In the genomic region with DNA sequence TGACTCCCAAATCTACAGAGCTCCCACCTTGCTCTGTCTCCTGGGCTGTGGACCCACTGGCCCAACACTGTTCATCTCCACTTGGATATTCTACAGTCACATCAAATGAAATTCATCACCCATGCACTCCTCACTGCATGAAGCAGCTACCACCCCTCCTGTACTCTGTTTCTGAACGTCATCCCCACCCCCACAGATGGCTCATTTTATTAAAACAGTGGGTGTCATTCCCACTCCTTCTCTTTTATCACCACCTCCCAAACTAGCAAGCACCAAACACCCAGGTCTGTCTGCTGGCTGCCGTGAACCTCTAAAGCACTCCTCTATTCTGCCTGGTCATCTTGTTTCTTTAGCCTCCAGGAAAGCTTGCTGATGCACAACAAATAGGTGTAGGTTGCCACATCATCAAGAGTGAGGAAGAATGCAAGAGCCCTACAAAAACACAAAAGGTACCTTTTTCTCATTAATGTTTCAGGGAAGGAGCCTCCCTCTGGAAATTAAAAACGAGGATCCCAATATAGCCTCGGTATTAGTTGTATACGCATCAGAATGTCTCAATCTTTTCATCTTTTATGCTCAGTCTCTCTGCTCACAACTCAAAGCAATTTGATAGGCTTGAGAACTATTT, we compare ENCODE assay signal across 19 cellular contexts.
"Had no signal": no experiment of that assay in that cellular context is flagged by ENCODE, and none has a peak within 500 bp of the region (broad histone marks: within the 10 kb centered on the region; RNA-seq: fewer than 3 reads in every experiment).

No MANE protein-coding gene starts in this region.

- H3K4me3 Mint-ChIP-seq: activated CD8-positive, alpha-beta T cell treated with anti-CD3 and anti-CD28 coated beads, Interleukin-2, amount 10 ng/mL, durations not matched to agents 7 days and 5 days; activated T-cell treated with anti-CD3 and anti-CD28 coated beads, Interleukin-2, amount 50 U/mL, for 24 hours; effector memory CD8-positive, alpha-beta T cell had no signal

- H3K4me1 ChIP-seq: breast epithelium, uterus had no signal

- H3K9me3 ChIP-seq: adrenal gland, breast epithelium, esophagus squamous epithelium, lower lobe of right lung, right atrium auricular region, tibial nerve, uterus had no signal

- H3K27ac ChIP-seq: adrenal gland, breast epithelium, esophagus squamous epithelium, lower lobe of right lung, right atrium auricular region, tibial nerve, uterus, WERI-Rb-1 had no signal

- H3K27ac Mint-ChIP-seq: activated CD8-positive, alpha-beta T cell treated with anti-CD3 and anti-CD28 coated beads, Interleukin-2, amount 10 ng/mL, durations not matched to agents 7 days and 5 days; activated T-cell treated with anti-CD3 and anti-CD28 coated beads, Interleukin-2, amount 50 U/mL, for 24 hours; effector memory CD8-positive, alpha-beta T cell; progenitor cell of endocrine pancreas had no signal

- H3K36me3 ChIP-seq: adrenal gland, breast epithelium, lower lobe of right lung, right atrium auricular region, uterus had no signal

- H3K4me3 ChIP-seq: adrenal gland, breast epithelium, esophagus squamous epithelium, lower lobe of right lung, right atrium auricular region, tibial nerve, uterus had no signal

- ATAC-seq: activated CD8-positive, alpha-beta T cell treated with anti-CD3 and anti-CD28 coated beads, Interleukin-2, amount 10 ng/mL, durations not matched to agents 7 days and 5 days; effector memory CD8-positive, alpha-beta T cell; lower lobe of right lung had no signal

- DNase-seq: activated CD4-positive, alpha-beta T cell treated with anti-CD3 and anti-CD28 coated beads for 1 hour; activated CD8-positive, alpha-beta T cell treated with anti-CD3 and anti-CD28 coated beads, Interleukin-2, amount 10 ng/mL, durations not matched to agents 7 days and 5 days; activated naive CD4-positive, alpha-beta T cell treated with anti-CD3 and anti-CD28 coated beads, Interleukin-2, amount 50 U/mL, for 16 hours; activated T-cell treated with anti-CD3 and anti-CD28 coated beads, Interleukin-2, amount 50 U/mL, for 24 hours; adrenal gland; effector memory CD8-positive, alpha-beta T cell; esophagus squamous epithelium; hypothalamus; islet precursor cell; lower lobe of right lung; midbrain; stimulated activated CD4-positive, alpha-beta T cell treated with anti-CD3 and anti-CD28 coated beads, Interleukin-2, amount 100 ng/mL, for 24 hours; stimulated activated naive CD4-positive, alpha-beta T cell treated with Interleukin-2 at 50 U/mL for 16 hours; uterus; WERI-Rb-1 had no signal

- H3K9me3 Mint-ChIP-seq: activated T-cell treated with anti-CD3 and anti-CD28 coated beads, Interleukin-2, amount 50 U/mL, for 24 hours; effector memory CD8-positive, alpha-beta T cell had no signal

- H3K27me3 Mint-ChIP-seq: activated T-cell treated with anti-CD3 and anti-CD28 coated beads, Interleukin-2, amount 50 U/mL, for 24 hours; effector memory CD8-positive, alpha-beta T cell; progenitor cell of endocrine pancreas had no signal

- H3K27me3 ChIP-seq: adrenal gland, breast epithelium, esophagus squamous epithelium, right atrium auricular region, tibial nerve, uterus had no signal
